Comparison of ENCODE assay signal across 1 cellular context in genomic region chr18:55748227-55748738, GRCh38.
TF ChIP-seq lines count a peak whose summit lies in the region.

No MANE protein-coding gene starts in this region.

TF ChIP-seq in K562, 482 proteins besides CTCF, POLR2A, EP300 and RAD21 (continued from another document and continues in another):
- TF ChIP-seq ZNF318 (IDR thresholded peaks at IDR 0.05; ENCODE audit: borderline replicate concordance in 1 of 2, low read depth in 1 of 2) (no peak), ZNF699 (CRISPR knock-in tag; IDR thresholded peaks at IDR 0.05; ENCODE audit: insufficient replicate concordance) (no peak), NR2C1 (IDR thresholded peaks at IDR 0.05) (peak; percentile 62), NR2C1 (tag; IDR thresholded peaks at IDR 0.05) (peak; percentile 76), FOXK1 (CRISPR knock-in tag; IDR thresholded peaks at IDR 0.05; ENCODE audit: borderline replicate concordance) (no peak), EGR1 (conservative IDR thresholded peaks at IDR 0.05) (peak; percentile 58; the same call in 1 of the 2 replicates), MCM7 (IDR thresholded peaks at IDR 0.05) (no peak), TGIF2 (CRISPR knock-in tag; IDR thresholded peaks at IDR 0.05) (no peak), ZFP91 (CRISPR knock-in tag; IDR thresholded peaks at IDR 0.05) (no peak), CHD1 (IDR thresholded peaks at IDR 0.05; ENCODE audit: low read length) (no peak), XRCC3 (IDR thresholded peaks at IDR 0.05) (no peak), ZNF668 (CRISPR knock-in tag; IDR thresholded peaks at IDR 0.05) (no peak), ZNF512 (tag; IDR thresholded peaks at IDR 0.05) (no peak), ZNF639 (CRISPR knock-in tag; conservative IDR thresholded peaks at IDR 0.05 in 1 of 2, IDR thresholded peaks at IDR 0.05 in 1 of 2) (peak in 1 of 2 experiments; percentile 74; a peak in 1 of 4 replicates), FOXA1 (IDR thresholded peaks at IDR 0.05; ENCODE audit: borderline replicate concordance) (no peak), ELF1 (tag; IDR thresholded peaks at IDR 0.05) (no peak), ATF6 (CRISPR knock-in tag; IDR thresholded peaks at IDR 0.05) (no peak), MAFK (IDR thresholded peaks at IDR 0.05; ENCODE audit: low read length) (peak; percentile 61; the same call in 1 of the 2 replicates), KLF1 (tag; IDR thresholded peaks at IDR 0.05) (no peak), ZNF134 (CRISPR knock-in tag; conservative IDR thresholded peaks at IDR 0.05) (no peak; the same call in 1 of the 2 replicates), ESRRB (CRISPR knock-in tag; IDR thresholded peaks at IDR 0.05; ENCODE audit: borderline replicate concordance) (no peak), USF2 (CRISPR knock-in tag; IDR thresholded peaks at IDR 0.05) (no peak), SMARCE1 (IDR thresholded peaks at IDR 0.05) (peak; percentile 98), NCOA1 (IDR thresholded peaks at IDR 0.05; ENCODE audit: low read depth) (peak; percentile 90), IRF1 (CRISPR knock-in tag; IDR thresholded peaks at IDR 0.05; ENCODE audit: borderline replicate concordance) (no peak), PYGO2 (tag; IDR thresholded peaks at IDR 0.05) (peak; percentile 72; the same call in 1 of the 2 replicates), RBM15 (IDR thresholded peaks at IDR 0.05; ENCODE audit: insufficient read depth, low read length) (no peak), HINFP (tag; conservative IDR thresholded peaks at IDR 0.05; ENCODE audit: low read depth) (no peak), RBM17 (IDR thresholded peaks at IDR 0.05; ENCODE audit: borderline replicate concordance, low read depth, low read length) (no peak), RHOXF2B (CRISPR knock-in tag; conservative IDR thresholded peaks at IDR 0.05) (no peak), STAT5A (IDR thresholded peaks at IDR 0.05; ENCODE audit: borderline replicate concordance, low read length) (peak; percentile 92), KLF13 (tag; IDR thresholded peaks at IDR 0.05; ENCODE audit: borderline replicate concordance, low read depth) (no peak), ZBTB11 (CRISPR knock-in tag; IDR thresholded peaks at IDR 0.05) (peak in 1 of 3 experiments; percentile 81; a peak in 1 of 6 replicates)
